ENCODE assay signal across 8 cellular contexts in the genomic region with DNA sequence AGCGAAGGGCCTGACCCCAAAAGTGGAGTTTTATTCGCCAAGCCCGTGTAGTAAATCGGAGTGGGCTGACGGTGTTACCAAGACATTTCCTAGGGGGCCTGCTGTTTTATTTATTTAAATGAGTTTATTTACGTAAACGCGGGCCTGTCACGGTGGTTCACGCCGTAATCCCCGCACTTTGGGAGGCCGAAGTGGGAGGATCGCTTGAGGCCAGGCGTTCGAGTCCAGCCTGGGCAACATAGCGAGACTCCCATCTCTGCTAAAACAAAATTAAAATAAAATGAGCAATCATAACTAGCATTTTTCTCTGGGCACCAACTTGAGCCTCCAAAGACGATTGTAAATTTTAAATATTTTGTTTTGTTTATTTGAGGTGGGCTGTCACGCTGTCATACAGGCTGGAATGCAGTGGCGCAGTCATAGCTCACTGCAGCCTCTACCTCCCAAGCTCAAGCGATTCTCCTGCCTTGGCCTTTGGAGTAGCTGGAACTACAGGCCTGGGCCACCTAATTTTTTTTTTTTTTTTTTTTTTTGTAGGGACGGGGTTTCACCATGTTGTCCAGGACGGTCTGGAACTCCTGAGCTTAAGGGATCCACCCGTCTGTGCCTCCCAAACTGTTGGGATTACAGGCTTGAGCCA. TPM values are rescaled to one million over a fixed set of nuclear protein-coding genes. Genes with fewer than 3 reads are reported as not detected.
DNase-seq lines count a peak whose midpoint lies in the region; ATAC-seq, FAIRE-seq and TF ChIP-seq lines count a peak whose summit lies in the region.

No MANE protein-coding gene starts in this region.

- H3K36me3 ChIP-seq in ovary: no peaks in the 10 kb centered on the region

- TF ChIP-seq CTCF in RWPE1 (conservative IDR thresholded peaks at IDR 0.05; ENCODE audit: low read depth) (no peak), ovary (IDR thresholded peaks at IDR 0.05) (no peak)

- H3K27ac ChIP-seq in RWPE1: peak overlapping the region; percentile 92
- H3K27ac ChIP-seq in epithelial cell of prostate: peak overlapping the region; percentile 94
- H3K27ac ChIP-seq in ovary: peak overlapping the region; percentile 88

- POLR2A ChIA-PET in RWPE1 (lab: Yijun Ruan, JAX; ENCODE audit: low non-redundant PET): interaction anchor here (0.6 kb wide), 2 partner anchors 54 to 501 kb away, joined by 3 to 5 read pairs; no protein-coding TSS in a partner anchor

- intact Hi-C loops in ovary (cut with DNase I): loop anchor here in 1 of 4 donors (10.0 kb wide), 2 partner anchors 65 to 155 kb away; a partner anchor contains a TSS

- 18 to 25% (median 19%) methylated on average over 24 of the region's 24 CpGs for WGBS in ovary, 3 donors

- ATAC-seq in GM18873 (IDR thresholded peaks at IDR 0.05; ENCODE audit: low FRiP score, unreplicated experiment): no peak
- no peak for ATAC-seq in HG03442 (IDR thresholded peaks at IDR 0.05; ENCODE audit: unreplicated experiment)

- H3K27me3 ChIP-seq in ovary: no peaks in the 10 kb centered on the region

- TF ChIP-seq EP300 in ovary (IDR thresholded peaks at IDR 0.05): no peak

- no peak for TF ChIP-seq POLR2A in ovary (IDR thresholded peaks at IDR 0.05)

- FAIRE-seq in GM19239 (lab: Jason Lieb, UNC): no peak

- peaks cover 1% of the 10 kb centered on the region for H3K4me1 ChIP-seq in ovary (ENCODE audit: insufficient read depth)

- CTCF ChIA-PET in RWPE1 (lab: Yijun Ruan, JAX): no interaction called here

- peak overlapping the region; percentile 72 for H3K4me3 ChIP-seq in ovary

- DNase-seq in EL (peak; percentile 44), RWPE1 (ENCODE audit: low spot score) (no peak), epithelial cell of prostate (ENCODE audit: low read depth, low spot score) (no peak), ovary (no peak), HuH-7.5 (ENCODE audit: low spot score) (no peak), GM19239 (ENCODE audit: insufficient read length, low spot score) (no peak)

- no peaks in the 10 kb centered on the region for H3K9me3 ChIP-seq in ovary

RNA-seq across cellular contexts. Expression of a gene that starts 1.0 kb away (rescaled TPM):
- total RNA-seq in ovary: 10 to 100 TPM; 48.7 to 68.5 (median 62.4) TPM
- polyA plus RNA-seq in ovary: 10 to 100 TPM; 33.0 to 44.6 TPM

RNA-seq across cellular contexts. Expression of a gene that starts 7.5 kb away (rescaled TPM):
- total RNA-seq in ovary: 10 to 100 TPM in 2 of 7 donors, 1 to 10 TPM in 5; 6.4 to 13.5 (median 9.0) TPM
- polyA plus RNA-seq in ovary: 1 to 10 TPM; 7.5 to 8.9 TPM

RNA-seq across cellular contexts. Expression of a gene that starts 38.7 kb away (rescaled TPM):
- total RNA-seq in ovary: 1 to 10 TPM in 4 of 7 donors, under 1 TPM in 3; 0.25 to 3.5 (median 1.2) TPM
- polyA plus RNA-seq in ovary: 1 to 10 TPM in 1 of 2 donors, under 1 TPM in 1; 0.84 to 1.7 TPM

RNA-seq across cellular contexts. Expression of a gene that starts 54.9 kb away (rescaled TPM):
- total RNA-seq in ovary: 10 to 100 TPM in 1 of 7 donors, 1 to 10 TPM in 6; 5.4 to 12.1 (median 8.6) TPM
- 10 to 100 TPM in 1 of 2 donors, 1 to 10 TPM in 1; 5.2 to 10.5 TPM for polyA plus RNA-seq in ovary

RNA-seq across cellular contexts. Expression of a gene that starts 57.4 kb away (rescaled TPM):
- 10 to 100 TPM; 10.2 to 21.1 (median 18.2) TPM for total RNA-seq in ovary
- 10 to 100 TPM in 1 of 2 donors, 1 to 10 TPM in 1; 9.8 to 10.7 TPM for polyA plus RNA-seq in ovary
